Comparison of ENCODE assay signal across 25 cellular contexts in the genomic region with DNA sequence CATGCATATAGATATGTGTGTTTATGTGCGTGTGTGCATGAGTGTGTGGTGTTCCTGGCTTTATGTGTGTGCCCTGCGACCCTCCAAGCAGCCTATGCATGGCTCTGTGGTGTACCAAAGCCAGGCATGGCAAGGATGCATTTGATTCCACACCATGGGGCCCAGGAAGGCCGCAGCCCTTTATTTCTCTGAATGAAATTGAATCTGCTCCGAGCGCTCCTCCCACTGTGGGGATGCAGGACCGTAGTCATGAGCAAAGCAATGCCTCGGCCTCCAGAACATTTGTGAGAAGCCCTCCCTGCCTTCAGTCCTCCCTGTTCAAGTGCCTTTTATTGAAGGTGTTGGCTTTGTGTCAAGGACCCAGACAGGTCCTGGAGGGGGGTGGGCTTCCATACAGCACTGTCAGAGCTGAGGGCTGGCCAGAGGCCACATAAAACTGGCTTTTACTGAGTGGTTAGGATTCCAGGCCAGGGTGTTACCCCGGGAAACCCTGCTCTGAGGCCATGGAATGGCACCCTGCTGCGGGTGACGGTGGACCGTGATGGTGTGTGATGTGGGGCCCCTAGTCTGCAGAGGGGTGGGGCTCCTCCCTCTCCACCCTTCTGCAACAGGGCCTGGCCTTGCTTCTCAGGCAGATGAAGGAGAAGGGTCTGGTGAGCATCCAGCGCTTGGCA. TPM values are rescaled to one million over a fixed set of nuclear protein-coding genes. Genes with fewer than 3 reads are reported as not detected.
A peak's percentile ranks its signal among the peaks of the same experiment; 100 is the strongest.
DNase-seq lines count a peak whose midpoint lies in the region; ATAC-seq, FAIRE-seq and TF ChIP-seq lines count a peak whose summit lies in the region.
"Had no signal": no experiment of that assay in that cellular context is flagged by ENCODE, and none has a peak within 500 bp of the region (broad histone marks: within the 10 kb centered on the region; RNA-seq: fewer than 3 reads in every experiment).

No MANE protein-coding gene starts in this region.

- H3K36me3 Mint-ChIP-seq in activated T-cell treated with anti-CD3 and anti-CD28 coated beads, Interleukin-2, amount 50 U/mL, for 4 hours (ENCODE audit: insufficient read depth): peaks cover 3% of the 10 kb centered on the region
- H3K36me3 Mint-ChIP-seq: memory B cell had no signal

- H2AFZ ChIP-seq in K562 (ENCODE audit: low read depth, low read length): no peak overlapping the region

- H3K36me3 ChIP-seq in K562 (ENCODE audit: control insufficient read depth, insufficient read depth, low read length) (no peaks in the 10 kb centered on the region), body of pancreas (replicated peaks in 1 of 2; ENCODE audit: insufficient read depth in 1 of 2, low read depth in 2 of 2) (no peaks in the 10 kb centered on the region)
- H3K36me3 ChIP-seq: breast epithelium, colonic mucosa, esophagus muscularis mucosa had no signal

- WGBS in K562 (ENCODE audit: insufficient coverage, low coverage, missing lambda C conversion rate): 1% methylated on average over 10 of the region's 12 CpGs
- WGBS in body of pancreas, 2 donors: 72 to 84% methylated on average over 4 to 12 of the region's 12 CpGs

- DNase-seq in Ammon's horn (ENCODE audit: low spot score): peak; percentile 31
- no peak for DNase-seq in HTR-8/SVneo (ENCODE audit: insufficient read length, low spot score)
- no peak for DNase-seq in K562 (ENCODE audit: extremely low read depth in 1 of 4, low spot score in 3 of 4)
- DNase-seq in midbrain (lab: John Stamatoyannopoulos, UW): peak; percentile 62
- no peak for DNase-seq in SHP77 (lab: John Stamatoyannopoulos, UW)
- DNase-seq in activated CD8-positive, alpha-beta memory T cell treated with anti-CD3 and anti-CD28 coated beads, Interleukin-2, amount 50 U/mL, for 48 hours: no peak
- no peak for DNase-seq in body of pancreas
- DNase-seq in activated T-cell treated with anti-CD3 and anti-CD28 coated beads, Interleukin-2, amount 50 U/mL, for 4 hours: no peak
- DNase-seq: activated naive CD4-positive, alpha-beta T cell; colonic mucosa; foreskin melanocyte; Karpas-422; left colon; NCI-H510A treated with DMSO at 0.1 percent for 48 hours had no signal

- peaks cover 11% of the 10 kb centered on the region for H3K4me1 Mint-ChIP-seq in activated T-cell treated with anti-CD3 and anti-CD28 coated beads, Interleukin-2, amount 50 U/mL, for 4 hours (ENCODE audit: low read depth)
- H3K4me1 Mint-ChIP-seq: memory B cell had no signal

- H3K4me3 ChIP-seq in K562: no peak overlapping the region
- H3K4me3 ChIP-seq in body of pancreas: no peak overlapping the region
- H3K4me3 ChIP-seq: breast epithelium, colonic mucosa, esophagus muscularis mucosa, psoas muscle had no signal

- no peak for TF ChIP-seq POLR2A in K562 (conservative IDR thresholded peaks at IDR 0.05)
- no peak for TF ChIP-seq POLR2A in body of pancreas (IDR thresholded peaks at IDR 0.05)

- no peak for TF ChIP-seq CTCF in K562 (IDR thresholded peaks at IDR 0.05 in 2 of 3, conservative IDR thresholded peaks at IDR 0.05 in 1 of 3; ENCODE audit: insufficient read depth in 2 of 3, low read depth in 1 of 3, low read length in 3 of 3)
- no peak for TF ChIP-seq CTCF in body of pancreas (IDR thresholded peaks at IDR 0.05)

- H3K27ac ChIP-seq in K562 (ENCODE audit: extremely low read depth, low read depth, low read length): no peak overlapping the region
- no peak overlapping the region for H3K27ac ChIP-seq in body of pancreas
- H3K27ac ChIP-seq: breast epithelium, C4-2B, colonic mucosa, esophagus muscularis mucosa, psoas muscle had no signal

- H3K9me3 ChIP-seq in K562 (replicated peaks; ENCODE audit: control insufficient read depth, insufficient read depth, low read depth, low read length): no peaks in the 10 kb centered on the region
- H3K9me3 ChIP-seq in body of pancreas: no peaks in the 10 kb centered on the region
- H3K9me3 ChIP-seq: breast epithelium, colonic mucosa, esophagus muscularis mucosa, psoas muscle had no signal

- H3K4me1 ChIP-seq in K562 (replicated peaks in 1 of 2; ENCODE audit: control insufficient read depth in 2 of 2, insufficient read depth in 2 of 2, low read length in 2 of 2) (0 out of 5 replicates have a peak, but pooled peaks cover 0 to 2% of the 10 kb centered on the region in 2 experiments), body of pancreas (no peaks in the 10 kb centered on the region)
- H3K4me1 ChIP-seq: breast epithelium, colonic mucosa, esophagus muscularis mucosa had no signal

- BruUV-seq in K562 (replicated peaks; lab: Mats Ljungman, UMichigan): no TSS peak

- H4K20me1 ChIP-seq in K562 (replicated peaks; ENCODE audit: control insufficient read depth, insufficient read depth, low read length): peaks cover 16% of the 10 kb centered on the region; the same call in 1 of the 2 replicates

- intact Hi-C loops in K562 (cut with micrococcal nuclease) (no loop called here), body of pancreas (cut with DNase I) (no loop called here)

- H3K9me1 ChIP-seq in K562 (ENCODE audit: control insufficient read depth, insufficient read depth, low read length): peaks cover 4% of the 10 kb centered on the region

- peak; percentile 28 for FAIRE-seq in HTR-8/SVneo (lab: Jason Lieb, UNC)
- FAIRE-seq in K562 (lab: Jason Lieb, UNC): no peak
- FAIRE-seq: D721Med, GM12892 had no signal

- H3K27me3 ChIP-seq in K562 (ENCODE audit: control insufficient read depth in 2 of 2, insufficient read depth in 2 of 2, low read length in 2 of 2): peaks cover 24 to 81% of the 10 kb centered on the region in 2 experiments
- H3K27me3 ChIP-seq in body of pancreas: no peaks in the 10 kb centered on the region
- H3K27me3 ChIP-seq: breast epithelium, colonic mucosa, esophagus muscularis mucosa had no signal

- ATAC-seq in K562 (no peak), body of pancreas (no peak)
- no peak for ATAC-seq in activated T-cell treated with anti-CD3 and anti-CD28 coated beads, Interleukin-2, amount 50 U/mL, for 4 hours
- ATAC-seq: left colon, psoas muscle had no signal

- no peaks in the 10 kb centered on the region for H3K27me3 Mint-ChIP-seq in activated T-cell treated with anti-CD3 and anti-CD28 coated beads, Interleukin-2, amount 50 U/mL, for 4 hours (ENCODE audit: low read depth)
- H3K27me3 Mint-ChIP-seq: memory B cell; stimulated activated naive CD8-positive, alpha-beta T cell treated with anti-CD3 and anti-CD28 coated beads, Interleukin-15, Interleukin-2, amounts not matched to agents 100 ng/mL and 50 ng/mL, for 24 hours had no signal

- POLR2A ChIA-PET in K562 (lab: Yijun Ruan, JAX): no interaction called here

- H3K9ac ChIP-seq in K562 (ENCODE audit: insufficient read depth in 1 of 2, low read depth in 2 of 2, low read length in 2 of 2): no peak overlapping the region; a peak in 1 of 4 replicates

- no peak overlapping the region for H3K4me2 ChIP-seq in K562 (ENCODE audit: insufficient read depth, low read length)

- H3K79me2 ChIP-seq in K562 (ENCODE audit: control insufficient read depth, insufficient read depth, low read length): no peaks in the 10 kb centered on the region

- TF ChIP-seq EP300 in K562 (IDR thresholded peaks at IDR 0.05; ENCODE audit: low read length): no peak

- no peak for TF ChIP-seq RAD21 in K562 (CRISPR knock-in tag; conservative IDR thresholded peaks at IDR 0.05 in 1 of 2, IDR thresholded peaks at IDR 0.05 in 1 of 2)

- in situ Hi-C loops in K562 (cut with MboI): no loop called here

- CTCF ChIA-PET in K562 (lab: Yijun Ruan, JAX; ENCODE audit: low intra/inter-chr PET ratio): no interaction called here

- H3K9me3 Mint-ChIP-seq in activated T-cell treated with anti-CD3 and anti-CD28 coated beads, Interleukin-2, amount 50 U/mL, for 4 hours: no peaks in the 10 kb centered on the region
- H3K9me3 Mint-ChIP-seq: memory B cell; stimulated activated naive CD8-positive, alpha-beta T cell treated with anti-CD3 and anti-CD28 coated beads, Interleukin-15, Interleukin-2, amounts not matched to agents 100 ng/mL and 50 ng/mL, for 24 hours; T-helper 2 cell treated with Interferon-gamma antibody and Interleukin-4, amounts not matched to agents 5 μg/mL and 100 μg/mL, for 36 hours had no signal

- no peak overlapping the region for H3K4me3 Mint-ChIP-seq in activated T-cell treated with anti-CD3 and anti-CD28 coated beads, Interleukin-2, amount 50 U/mL, for 4 hours
- H3K4me3 Mint-ChIP-seq: memory B cell; stimulated activated naive CD8-positive, alpha-beta T cell treated with anti-CD3 and anti-CD28 coated beads, Interleukin-15, Interleukin-2, amounts not matched to agents 100 ng/mL and 50 ng/mL, for 24 hours; T-helper 2 cell treated with Interferon-gamma antibody and Interleukin-4, amounts not matched to agents 5 μg/mL and 100 μg/mL, for 36 hours had no signal

RNA-seq across cellular contexts. Expression of gene TOGARAM2, which starts 41.5 kb away (rescaled TPM):
- not detected in 2 replicates for total RNA-seq in K562 (2011; cell fraction: chromatin; rRNA removed; ENCODE audit: low replicate concordance)
- total RNA-seq in K562 (2011; cell fraction: nucleolus; rRNA removed): not detected in 2 replicates
- 0.08 TPM in 1 of 2 replicates, not detected in the other for total RNA-seq in K562 (2011; cell fraction: nucleoplasm; rRNA removed)
- not detected in 2 replicates for total RNA-seq in K562 (2014; rRNA removed)
- not detected in 2 replicates for total RNA-seq in K562 (2014; rRNA removed; fragmentation: Illumina TruSeq; extraction: Trizol)
- not detected in 2 replicates for total RNA-seq in K562 (2015; rRNA removed; fragmentation: Illumina TruSeq; extraction: Trizol)
- not detected in 2 replicates for total RNA-seq in K562 (2021)
- polyA plus RNA-seq in K562 (2011; rRNA removed): not detected in 2 replicates
- under 0.01 TPM in 1 of 2 replicates, not detected in the other for polyA plus RNA-seq in K562 (2011; cell fraction: cytosol; rRNA removed)
- 0.01 TPM in 1 of 2 replicates, not detected in the other for polyA plus RNA-seq in K562 (2011; cell fraction: nucleus; rRNA removed)
- not detected in 2 replicates for polyA plus RNA-seq in K562 (2012)
- not detected in 2 replicates for polyA plus RNA-seq in K562 (2014; fragmentation: Illumina TruSeq; extraction: Trizol)
- polyA plus RNA-seq in K562 (2014; fragmentation: Nextera tagmentation; extraction: Ambion mirVana): not detected
- polyA plus RNA-seq in K562 (2014; rRNA removed): not detected in 2 replicates
- not detected in 2 replicates for polyA minus RNA-seq in K562 (2011; rRNA and poly(A)+ RNA removed)
- polyA minus RNA-seq in K562 (2011; cell fraction: cytosol; rRNA and poly(A)+ RNA removed): not detected in 2 replicates
- not detected in 2 replicates for polyA minus RNA-seq in K562 (2011; cell fraction: nucleus; rRNA and poly(A)+ RNA removed)
- total RNA-seq in body of pancreas: under 1 TPM in 1 of 2 donors, not detected in 1; 0.26 TPM
- total RNA-seq in activated T-cell treated with anti-CD3 and anti-CD28 coated beads, Interleukin-2, amount 50 U/mL, for 4 hours: 1 to 10 TPM; 2.3 to 7.6 (median 5.1) TPM

RNA-seq across cellular contexts. Expression of gene PCARE, which starts 51.7 kb away (rescaled TPM):
- total RNA-seq in K562 (2011; cell fraction: chromatin; rRNA removed; ENCODE audit: low replicate concordance): not detected in 2 replicates
- not detected in 2 replicates for total RNA-seq in K562 (2011; cell fraction: nucleolus; rRNA removed)
- total RNA-seq in K562 (2011; cell fraction: nucleoplasm; rRNA removed): not detected in 2 replicates
- total RNA-seq in K562 (2014; rRNA removed) (not detected in 2 replicates), K562 (2014; rRNA removed; fragmentation: Illumina TruSeq; extraction: Trizol) (not detected in 2 replicates), K562 (2015; rRNA removed; fragmentation: Illumina TruSeq; extraction: Trizol) (not detected in 2 replicates), K562 (2021) (not detected in 2 replicates), body of pancreas (not detected)
- polyA plus RNA-seq in K562 (2011; rRNA removed) (not detected in 2 replicates), K562 (2014; fragmentation: Illumina TruSeq; extraction: Trizol) (not detected in 2 replicates), K562 (2014; fragmentation: Nextera tagmentation; extraction: Ambion mirVana) (not detected), K562 (2014; rRNA removed) (not detected in 2 replicates)
- polyA plus RNA-seq in K562 (2011; cell fraction: cytosol; rRNA removed): not detected in 2 replicates
- polyA plus RNA-seq in K562 (2011; cell fraction: nucleus; rRNA removed): not detected in 2 replicates
- not detected in 2 replicates for polyA plus RNA-seq in K562 (2012)
- not detected in 2 replicates for polyA minus RNA-seq in K562 (2011; rRNA and poly(A)+ RNA removed)
- polyA minus RNA-seq in K562 (2011; cell fraction: cytosol; rRNA and poly(A)+ RNA removed): not detected in 2 replicates
- polyA minus RNA-seq in K562 (2011; cell fraction: nucleus; rRNA and poly(A)+ RNA removed): not detected in 2 replicates
- total RNA-seq in activated T-cell treated with anti-CD3 and anti-CD28 coated beads, Interleukin-2, amount 50 U/mL, for 4 hours: not detected
- total RNA-seq: A673, breast epithelium, colonic mucosa, Daoy, esophagus muscularis mucosa, left colon had no signal

Comparison
In these comparisons a context has a peak if more than half of its experiments do, and no peak if none do; other contexts are left out.
1. DNase-seq: peak in Ammon's horn (single experiment) and midbrain (single experiment); none in HTR-8/SVneo (single experiment), K562 (0 of 4), SHP77 (0 of 2), activated CD8-positive, alpha-beta memory T cell treated with anti-CD3 and anti-CD28 coated beads, Interleukin-2, amount 50 U/mL, for 48 hours (single experiment), body of pancreas (0 of 4) and activated T-cell treated with anti-CD3 and anti-CD28 coated beads, Interleukin-2, amount 50 U/mL, for 4 hours (single experiment).